ENCODE assay signal across 1 cellular context in genomic region chr9:68778635-68779034, GRCh38.
TF ChIP-seq lines count a peak whose summit lies in the region.

No MANE protein-coding gene starts in this region.

TF ChIP-seq in K562, 482 proteins besides CTCF, POLR2A, EP300 and RAD21 (continued from another document and continues in another):
- TF ChIP-seq, protein P1, sequence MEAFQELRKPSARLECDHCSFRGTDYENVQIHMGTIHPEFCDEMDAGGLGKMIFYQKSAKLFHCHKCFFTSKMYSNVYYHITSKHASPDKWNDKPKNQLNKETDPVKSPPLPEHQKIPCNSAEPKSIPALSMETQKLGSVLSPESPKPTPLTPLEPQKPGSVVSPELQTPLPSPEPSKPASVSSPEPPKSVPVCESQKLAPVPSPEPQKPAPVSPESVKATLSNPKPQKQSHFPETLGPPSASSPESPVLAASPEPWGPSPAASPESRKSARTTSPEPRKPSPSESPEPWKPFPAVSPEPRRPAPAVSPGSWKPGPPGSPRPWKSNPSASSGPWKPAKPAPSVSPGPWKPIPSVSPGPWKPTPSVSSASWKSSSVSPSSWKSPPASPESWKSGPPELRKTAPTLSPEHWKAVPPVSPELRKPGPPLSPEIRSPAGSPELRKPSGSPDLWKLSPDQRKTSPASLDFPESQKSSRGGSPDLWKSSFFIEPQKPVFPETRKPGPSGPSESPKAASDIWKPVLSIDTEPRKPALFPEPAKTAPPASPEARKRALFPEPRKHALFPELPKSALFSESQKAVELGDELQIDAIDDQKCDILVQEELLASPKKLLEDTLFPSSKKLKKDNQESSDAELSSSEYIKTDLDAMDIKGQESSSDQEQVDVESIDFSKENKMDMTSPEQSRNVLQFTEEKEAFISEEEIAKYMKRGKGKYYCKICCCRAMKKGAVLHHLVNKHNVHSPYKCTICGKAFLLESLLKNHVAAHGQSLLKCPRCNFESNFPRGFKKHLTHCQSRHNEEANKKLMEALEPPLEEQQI (IDR thresholded peaks at IDR 0.05) = 0 out of 2 replicates have a peak, but pooled peaks have one; percentile 26
- TF ChIP-seq ETV6 (IDR thresholded peaks at IDR 0.05; ENCODE audit: borderline replicate concordance in 1 of 2, low read depth in 2 of 2, low read length in 1 of 2) (no peak), ETV6 (CRISPR knock-in tag; IDR thresholded peaks at IDR 0.05; ENCODE audit: borderline replicate concordance) (no peak), CHD4 (IDR thresholded peaks at IDR 0.05; ENCODE audit: insufficient read depth, insufficient replicate concordance, low read depth, low read length, poor library complexity, severe bottlenecking) (no peak), SETDB1 (IDR thresholded peaks at IDR 0.05; ENCODE audit: low read length) (no peak), KAT7 (CRISPR knock-in tag; IDR thresholded peaks at IDR 0.05; ENCODE audit: borderline replicate concordance) (no peak), KDM2B (CRISPR knock-in tag; IDR thresholded peaks at IDR 0.05) (no peak), TGIF2 (CRISPR knock-in tag; IDR thresholded peaks at IDR 0.05) (no peak), PHF20 (IDR thresholded peaks at IDR 0.05; ENCODE audit: partially characterized antibody) (no peak), MAFK (IDR thresholded peaks at IDR 0.05; ENCODE audit: low read length) (peak; percentile 87), FIP1L1 (IDR thresholded peaks at IDR 0.05; ENCODE audit: low read depth, low read length, poor library complexity, severe bottlenecking) (no peak), MBD1 (CRISPR knock-in tag; IDR thresholded peaks at IDR 0.05) (no peak), MXD1 (CRISPR knock-in tag; IDR thresholded peaks at IDR 0.05; ENCODE audit: borderline replicate concordance, poor library complexity, severe bottlenecking) (no peak), ZNF512 (tag; IDR thresholded peaks at IDR 0.05) (no peak), SRSF7 (optimal IDR thresholded peaks at IDR 0.05; ENCODE audit: low read depth, low read length) (no peak), MCM5 (IDR thresholded peaks at IDR 0.05; ENCODE audit: low read depth) (no peak), ZBTB49 (CRISPR knock-in tag; IDR thresholded peaks at IDR 0.05; ENCODE audit: borderline replicate concordance) (no peak), THRAP3 (IDR thresholded peaks at IDR 0.05; ENCODE audit: borderline replicate concordance) (no peak), ZNF224 (CRISPR knock-in tag; IDR thresholded peaks at IDR 0.05) (no peak), ZC3H8 (IDR thresholded peaks at IDR 0.05) (no peak), IFI16 (CRISPR knock-in tag; IDR thresholded peaks at IDR 0.05) (no peak), ZSCAN32 (CRISPR knock-in tag; IDR thresholded peaks at IDR 0.05) (no peak), PYGO2 (tag; IDR thresholded peaks at IDR 0.05) (no peak), JUNB (CRISPR knock-in tag; conservative IDR thresholded peaks at IDR 0.05) (no peak), SAP30 (IDR thresholded peaks at IDR 0.05; ENCODE audit: borderline replicate concordance, insufficient read depth, low read depth, low read length, poor library complexity, severe bottlenecking) (no peak), ZBTB33 (CRISPR knock-in tag; IDR thresholded peaks at IDR 0.05) (no peak), ILF3 (IDR thresholded peaks at IDR 0.05; ENCODE audit: borderline replicate concordance) (no peak), CEBPB (tag; IDR thresholded peaks at IDR 0.05) (0 out of 2 replicates have a peak, but pooled peaks have one; percentile 27), ZNF707 (CRISPR knock-in tag; conservative IDR thresholded peaks at IDR 0.05) (no peak), HIVEP1 (CRISPR knock-in tag; IDR thresholded peaks at IDR 0.05) (no peak), ZBTB34 (CRISPR knock-in tag; IDR thresholded peaks at IDR 0.05) (no peak), ZNF561 (CRISPR knock-in tag; conservative IDR thresholded peaks at IDR 0.05) (no peak), GABPB2 (CRISPR knock-in tag; conservative IDR thresholded peaks at IDR 0.05) (no peak), ZNF668 (CRISPR knock-in tag; IDR thresholded peaks at IDR 0.05) (no peak), NCOA1 (IDR thresholded peaks at IDR 0.05; ENCODE audit: low read depth) (no peak), NR0B1 (IDR thresholded peaks at IDR 0.05; ENCODE audit: partially characterized antibody) (no peak), SRSF3 (IDR thresholded peaks at IDR 0.05; ENCODE audit: insufficient read depth, low read length) (no peak)
- TF ChIP-seq, protein P2, sequence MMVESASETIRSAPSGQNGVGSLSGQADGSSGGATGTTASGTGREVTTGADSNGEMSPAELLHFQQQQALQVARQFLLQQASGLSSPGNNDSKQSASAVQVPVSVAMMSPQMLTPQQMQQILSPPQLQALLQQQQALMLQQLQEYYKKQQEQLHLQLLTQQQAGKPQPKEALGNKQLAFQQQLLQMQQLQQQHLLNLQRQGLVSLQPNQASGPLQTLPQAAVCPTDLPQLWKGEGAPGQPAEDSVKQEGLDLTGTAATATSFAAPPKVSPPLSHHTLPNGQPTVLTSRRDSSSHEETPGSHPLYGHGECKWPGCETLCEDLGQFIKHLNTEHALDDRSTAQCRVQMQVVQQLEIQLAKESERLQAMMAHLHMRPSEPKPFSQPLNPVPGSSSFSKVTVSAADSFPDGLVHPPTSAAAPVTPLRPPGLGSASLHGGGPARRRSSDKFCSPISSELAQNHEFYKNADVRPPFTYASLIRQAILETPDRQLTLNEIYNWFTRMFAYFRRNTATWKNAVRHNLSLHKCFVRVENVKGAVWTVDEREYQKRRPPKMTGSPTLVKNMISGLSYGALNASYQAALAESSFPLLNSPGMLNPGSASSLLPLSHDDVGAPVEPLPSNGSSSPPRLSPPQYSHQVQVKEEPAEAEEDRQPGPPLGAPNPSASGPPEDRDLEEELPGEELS (CRISPR knock-in tag; IDR thresholded peaks at IDR 0.05; ENCODE audit: borderline replicate concordance) = no peak
- TF ChIP-seq, protein P3, sequence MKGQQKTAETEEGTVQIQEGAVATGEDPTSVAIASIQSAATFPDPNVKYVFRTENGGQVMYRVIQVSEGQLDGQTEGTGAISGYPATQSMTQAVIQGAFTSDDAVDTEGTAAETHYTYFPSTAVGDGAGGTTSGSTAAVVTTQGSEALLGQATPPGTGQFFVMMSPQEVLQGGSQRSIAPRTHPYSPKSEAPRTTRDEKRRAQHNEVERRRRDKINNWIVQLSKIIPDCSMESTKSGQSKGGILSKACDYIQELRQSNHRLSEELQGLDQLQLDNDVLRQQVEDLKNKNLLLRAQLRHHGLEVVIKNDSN (CRISPR knock-in tag; IDR thresholded peaks at IDR 0.05) = no peak
- TF ChIP-seq, protein P4, sequence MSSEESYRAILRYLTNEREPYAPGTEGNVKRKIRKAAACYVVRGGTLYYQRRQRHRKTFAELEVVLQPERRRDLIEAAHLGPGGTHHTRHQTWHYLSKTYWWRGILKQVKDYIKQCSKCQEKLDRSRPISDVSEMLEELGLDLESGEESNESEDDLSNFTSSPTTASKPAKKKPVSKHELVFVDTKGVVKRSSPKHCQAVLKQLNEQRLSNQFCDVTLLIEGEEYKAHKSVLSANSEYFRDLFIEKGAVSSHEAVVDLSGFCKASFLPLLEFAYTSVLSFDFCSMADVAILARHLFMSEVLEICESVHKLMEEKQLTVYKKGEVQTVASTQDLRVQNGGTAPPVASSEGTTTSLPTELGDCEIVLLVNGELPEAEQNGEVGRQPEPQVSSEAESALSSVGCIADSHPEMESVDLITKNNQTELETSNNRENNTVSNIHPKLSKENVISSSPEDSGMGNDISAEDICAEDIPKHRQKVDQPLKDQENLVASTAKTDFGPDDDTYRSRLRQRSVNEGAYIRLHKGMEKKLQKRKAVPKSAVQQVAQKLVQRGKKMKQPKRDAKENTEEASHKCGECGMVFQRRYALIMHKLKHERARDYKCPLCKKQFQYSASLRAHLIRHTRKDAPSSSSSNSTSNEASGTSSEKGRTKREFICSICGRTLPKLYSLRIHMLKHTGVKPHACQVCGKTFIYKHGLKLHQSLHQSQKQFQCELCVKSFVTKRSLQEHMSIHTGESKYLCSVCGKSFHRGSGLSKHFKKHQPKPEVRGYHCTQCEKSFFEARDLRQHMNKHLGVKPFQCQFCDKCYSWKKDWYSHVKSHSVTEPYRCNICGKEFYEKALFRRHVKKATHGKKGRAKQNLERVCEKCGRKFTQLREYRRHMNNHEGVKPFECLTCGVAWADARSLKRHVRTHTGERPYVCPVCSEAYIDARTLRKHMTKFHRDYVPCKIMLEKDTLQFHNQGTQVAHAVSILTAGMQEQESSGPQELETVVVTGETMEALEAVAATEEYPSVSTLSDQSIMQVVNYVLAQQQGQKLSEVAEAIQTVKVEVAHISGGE (CRISPR knock-in tag; IDR thresholded peaks at IDR 0.05) = 0 out of 6 replicates have a peak, but pooled peaks of 1 of the 3 experiments have one; percentile 35
